9 cellular contexts compared by ENCODE assay signal in the genomic region with DNA sequence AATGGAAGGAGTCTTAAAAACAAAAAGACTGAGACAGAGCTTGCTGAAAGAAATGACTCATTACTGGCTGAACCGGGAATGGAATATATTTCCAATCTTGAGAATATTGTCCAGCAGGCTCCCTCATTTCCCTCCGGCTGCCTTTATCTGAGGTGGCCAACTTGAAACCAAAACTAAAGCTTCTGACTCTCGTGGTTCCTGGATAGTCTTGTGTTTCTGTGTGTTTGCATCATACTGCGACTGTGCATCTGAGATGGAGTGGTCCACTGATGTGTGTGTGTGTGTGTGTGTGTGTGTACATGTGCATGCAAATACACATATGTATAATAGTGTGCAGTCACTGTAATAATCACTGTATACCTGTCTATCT.
A peak's percentile ranks its signal among the peaks of the same experiment; 100 is the strongest.
DNase-seq lines count a peak whose midpoint lies in the region; ATAC-seq and TF ChIP-seq lines count a peak whose summit lies in the region.
"Had no signal": no experiment of that assay in that cellular context is flagged by ENCODE, and none has a peak within 500 bp of the region (broad histone marks: within the 10 kb centered on the region; RNA-seq: fewer than 3 reads in every experiment).

No MANE protein-coding gene starts in this region.

- 20 to 50% (median 36%) methylated on average over 4 of the region's 4 CpGs for WGBS in adrenal gland, 4 donors

- CTCF ChIA-PET in AG04450 (lab: Charles Lee): interaction anchor here (0.8 to 3.6 kb wide), 8 partner anchors 10 to 350 kb away, joined by 3 to 22 read pairs (median 4); no protein-coding TSS in a partner anchor

- no peak for ATAC-seq in HG02885 (IDR thresholded peaks at IDR 0.05; ENCODE audit: poor library complexity, unreplicated experiment)
- no peak for ATAC-seq in HG02938 (IDR thresholded peaks at IDR 0.05; ENCODE audit: unreplicated experiment)
- ATAC-seq in HG03139 (IDR thresholded peaks at IDR 0.05; ENCODE audit: unreplicated experiment): no peak

- no peaks in the 10 kb centered on the region for H3K36me3 ChIP-seq in adrenal gland (replicated peaks in 1 of 2)
- no peaks in the 10 kb centered on the region for H3K36me3 ChIP-seq in kidney epithelial cell (ENCODE audit: control insufficient read depth, insufficient read depth, low read length)

- intact Hi-C loops in adrenal gland (cut with DNase I): no loop called here

- POLR2A ChIA-PET in AG04450 (lab: Yijun Ruan, JAX): interaction anchor here (0.9 kb wide), 1 partner anchor 215 kb away, joined by 3 read pairs; no protein-coding TSS in a partner anchor

- peak overlapping the region; percentile 43 for H3K27ac ChIP-seq in AG04450 (ENCODE audit: low read depth, low read length)
- peak overlapping the region in 4 of 5 donors; percentile 7 to 66 (median 46) for H3K27ac ChIP-seq in adrenal gland

- H3K27me3 ChIP-seq in AG04450 (ENCODE audit: control insufficient read depth, insufficient read depth, low read length): no peaks in the 10 kb centered on the region
- H3K27me3 ChIP-seq in adrenal gland: no peaks in the 10 kb centered on the region
- H3K27me3 ChIP-seq in kidney epithelial cell (ENCODE audit: control insufficient read depth, insufficient read depth, low read length): no peaks in the 10 kb centered on the region

- H3K4me3 ChIP-seq in AG04450 (ENCODE audit: low read depth, low read length) (peak overlapping the region; percentile 37), adrenal gland (peak overlapping the region in 1 of 4 donors; percentile 39), kidney epithelial cell (ENCODE audit: low read depth, low read length) (no peak overlapping the region)
- H3K4me3 ChIP-seq: lung had no signal

- H3K9me3 ChIP-seq in AG04450 (ENCODE audit: control insufficient read depth, insufficient read depth, low read length) (no peaks in the 10 kb centered on the region), adrenal gland (replicated peaks in 1 of 3) (no peaks in the 10 kb centered on the region)

- DNase-seq in AG04450 (ENCODE audit: low read depth, low spot score) (no peak), H4 (ENCODE audit: low spot score) (peak; percentile 67), adrenal gland (peak in 5 of 7 donors; percentile 19 to 58 (median 26)), kidney epithelial cell (ENCODE audit: low read depth) (peak; percentile 32), NOMO-1 treated with dmso at 0.1 percent for 144 hours (lab: John Stamatoyannopoulos, UW; ENCODE audit: unreplicated experiment) (no peak)

- no peak for TF ChIP-seq POLR2A in adrenal gland (IDR thresholded peaks at IDR 0.05)

- peaks cover 0 to 7% of the 10 kb centered on the region in 2 donors for H3K4me1 ChIP-seq in adrenal gland (replicated peaks in 1 of 2)

- TF ChIP-seq CTCF in AG04450 (IDR thresholded peaks at IDR 0.05; ENCODE audit: low read depth, low read length): no peak
- TF ChIP-seq CTCF in adrenal gland (IDR thresholded peaks at IDR 0.05): no peak
- no peak for TF ChIP-seq CTCF in kidney epithelial cell (IDR thresholded peaks at IDR 0.05; ENCODE audit: insufficient read depth, low read length, poor library complexity, severe bottlenecking)

Comparison
In these comparisons a context has a peak if more than half of its experiments do, and no peak if none do; other contexts are left out.
1. DNase-seq: peak in H4 (single experiment), adrenal gland (5 of 7) and kidney epithelial cell (single experiment); none in AG04450 (single experiment) and NOMO-1 treated with dmso at 0.1 percent for 144 hours (single experiment).